In genomic region chr7:127857464-127857841, GRCh38 we compare ENCODE assay signal across 18 cellular contexts.
"Had no signal": no experiment of that assay in that cellular context is flagged by ENCODE, and none has a peak within 500 bp of the region (broad histone marks: within the 10 kb centered on the region; RNA-seq: fewer than 3 reads in every experiment).

No MANE protein-coding gene starts in this region.

- H3K9me3 Mint-ChIP-seq: naive B cell; nephron; stimulated activated naive B cell treated with anti-CD40 and anti-IgM and Interleukin-4, amounts not matched to agents 10 μg/mL and 1 μg/mL and 100 μg/mL, for 72 hours had no signal

- ATAC-seq: esophagus mucosa, left colon, psoas muscle had no signal

- H3K27me3 Mint-ChIP-seq: naive B cell; stimulated activated naive B cell treated with anti-CD40 and anti-IgM and Interleukin-4, amounts not matched to agents 10 μg/mL and 1 μg/mL and 100 μg/mL, for 72 hours had no signal

- FAIRE-seq: endometrium, frontal cortex, urothelium cell line had no signal

- H3K9me3 ChIP-seq: heart left ventricle, psoas muscle, spleen had no signal

- H3K27ac ChIP-seq: dorsolateral prefrontal cortex, psoas muscle, spleen had no signal

- H3K27ac Mint-ChIP-seq: naive B cell, nephron had no signal

- H3K27me3 ChIP-seq: dorsolateral prefrontal cortex, heart left ventricle, spleen had no signal

- H3K4me3 Mint-ChIP-seq: nephron had no signal

- H3K4me3 ChIP-seq: dorsolateral prefrontal cortex, heart left ventricle, psoas muscle, spleen had no signal

- DNase-seq: cortex of kidney; effector CD8-positive, alpha-beta T cell; heart left ventricle; hippocampal formation; left colon; left ventricle myocardium superior; mesendoderm; naive B cell; psoas muscle; spleen; trophoblast cell had no signal

- H3K4me1 ChIP-seq: psoas muscle had no signal

- H3K36me3 Mint-ChIP-seq: naive B cell had no signal
